Comparison of ENCODE assay signal across 7 cellular contexts in the genomic region with DNA sequence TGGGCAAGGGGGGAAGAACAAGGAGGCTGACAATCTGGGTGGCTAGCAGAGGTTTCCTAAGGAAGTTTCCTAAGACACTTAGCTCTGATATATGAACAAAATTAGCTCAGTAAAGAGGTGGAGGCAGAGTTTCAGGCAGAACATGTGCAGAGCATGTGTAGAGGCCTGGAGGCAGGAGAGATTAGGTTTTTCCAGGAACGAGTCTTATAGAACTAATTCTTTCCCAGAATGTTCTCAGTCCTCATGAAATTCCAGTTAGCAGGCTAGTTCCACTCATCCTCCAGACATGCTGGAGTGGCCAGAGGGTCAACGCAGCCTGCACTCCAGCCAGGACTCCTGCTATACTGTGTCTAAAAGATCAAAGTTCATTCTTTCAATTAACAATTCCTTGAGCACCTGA.
"Had no signal": no experiment of that assay in that cellular context is flagged by ENCODE, and none has a peak within 500 bp of the region (broad histone marks: within the 10 kb centered on the region; RNA-seq: fewer than 3 reads in every experiment).

No MANE protein-coding gene starts in this region.

- H3K9ac ChIP-seq: GM23248 had no signal

- ATAC-seq: HCT116, K562 had no signal

- DNase-seq: GOT3, H7, IMR-90 had no signal

- H3K27ac ChIP-seq: GM23248 had no signal

- H2AFZ ChIP-seq: GM23248 had no signal

- H3K4me3 ChIP-seq: GM23248, HAP-1, K562 had no signal

- H3K36me3 ChIP-seq: HAP-1 had no signal

- H3K4me1 ChIP-seq: HAP-1 had no signal

- H3K9me3 ChIP-seq: HAP-1 had no signal
